10 cellular contexts compared by ENCODE assay signal in genomic region chr6:52515219-52515960, GRCh38.
DNase-seq lines count a peak whose midpoint lies in the region; ATAC-seq, FAIRE-seq and TF ChIP-seq lines count a peak whose summit lies in the region.
"Had no signal": no experiment of that assay in that cellular context is flagged by ENCODE, and none has a peak within 500 bp of the region (broad histone marks: within the 10 kb centered on the region; RNA-seq: fewer than 3 reads in every experiment).

No MANE protein-coding gene starts in this region.

- ATAC-seq in IMR-90 (ENCODE audit: low read depth) = peak; percentile 7; the same call in 1 of the 2 replicates
- no peak for ATAC-seq in GM21717 (IDR thresholded peaks at IDR 0.05; ENCODE audit: unreplicated experiment)
- ATAC-seq in GM18520 (IDR thresholded peaks at IDR 0.05; ENCODE audit: unreplicated experiment) = no peak

- peak; percentile 5 for FAIRE-seq in astrocyte (lab: Jason Lieb, UNC)

- H3K27me3 ChIP-seq in IMR-90 (ENCODE audit: control insufficient read depth, insufficient read depth, low read length) = no peaks in the 10 kb centered on the region
- no peaks in the 10 kb centered on the region for H3K27me3 ChIP-seq in astrocyte (ENCODE audit: insufficient read depth, low read length)
- no peaks in the 10 kb centered on the region for H3K27me3 ChIP-seq in suprapubic skin

- peaks cover 55% of the 10 kb centered on the region for H3K79me2 ChIP-seq in astrocyte (ENCODE audit: insufficient read depth, low read length)

- peak overlapping the region; percentile 59 for H3K14ac ChIP-seq in IMR-90 (replicated peaks; ENCODE audit: low read depth, low read length)

- in situ Hi-C loops in IMR-90 (cut with MboI; ENCODE audit: low sequenced_read_pairs) = loop anchor here (10.0 kb wide), 1 partner anchor 129 kb away; no protein-coding TSS in a partner anchor

- TF ChIP-seq POLR2A in IMR-90 (IDR thresholded peaks at IDR 0.05; ENCODE audit: low read depth, low read length) = no peak
- no peak for TF ChIP-seq POLR2A in suprapubic skin (IDR thresholded peaks at IDR 0.05)

- peaks cover 43 to 82% of the 10 kb centered on the region in 2 experiments for H3K79me1 ChIP-seq in IMR-90 (ENCODE audit: low read depth in 1 of 2, low read length in 2 of 2)

- peak overlapping the region; percentile 74 for H2AK5ac ChIP-seq in IMR-90 (ENCODE audit: low read depth, low read length)

- no peak for TF ChIP-seq RAD21 in IMR-90 (IDR thresholded peaks at IDR 0.05; ENCODE audit: low read length)

- no peaks in the 10 kb centered on the region for H3K9me3 ChIP-seq in IMR-90 (ENCODE audit: control insufficient read depth, insufficient read depth, low read length)
- no peaks in the 10 kb centered on the region for H3K9me3 ChIP-seq in astrocyte (ENCODE audit: insufficient read depth, low read depth, low read length)
- no peaks in the 10 kb centered on the region for H3K9me3 ChIP-seq in suprapubic skin

- peak overlapping the region; percentile 98 for H3K27ac Mint-ChIP-seq in astrocyte (ENCODE audit: unreplicated experiment)

- WGBS in IMR-90 (ENCODE audit: extremely low coverage in 2 of 2, insufficient read length in 1 of 2), 2 experiments = no CpG with 5 or more reads among the region's 2 CpGs
- WGBS in suprapubic skin = 25% methylated on average over 2 of the region's 2 CpGs

- H2BK15ac ChIP-seq in IMR-90 (ENCODE audit: low read depth, low read length) = peak overlapping the region; percentile 69; the same call in 2 of the 3 replicates

- peak overlapping the region; percentile 56 for H2AK9ac ChIP-seq in IMR-90 (replicated peaks; ENCODE audit: low read depth, low read length, poor library complexity)

- H3K36me3 ChIP-seq in IMR-90 (ENCODE audit: control insufficient read depth, insufficient read depth, low read length) = peaks cover 39% of the 10 kb centered on the region
- peaks cover 47% of the 10 kb centered on the region for H3K36me3 ChIP-seq in astrocyte (ENCODE audit: insufficient read depth, low read length)
- H3K36me3 ChIP-seq in suprapubic skin = peaks cover 3% of the 10 kb centered on the region

- H3K36me3 Mint-ChIP-seq in astrocyte (ENCODE audit: low read depth, unreplicated experiment) = peaks cover 32% of the 10 kb centered on the region

- H3K4me2 ChIP-seq in IMR-90 (ENCODE audit: low read depth, low read length) (no peak overlapping the region; the same call in 1 of the 2 replicates), astrocyte (ENCODE audit: low read length) (peak overlapping the region; percentile 13)

- peak overlapping the region; percentile 78 for H3K27ac ChIP-seq in IMR-90 (ENCODE audit: insufficient read depth, low read length)
- H3K27ac ChIP-seq in astrocyte (ENCODE audit: low read depth, low read length) = peak overlapping the region; percentile 65
- peak overlapping the region; percentile 83 for H3K27ac ChIP-seq in suprapubic skin

- POLR2A ChIA-PET in IMR-90 (lab: Charles Lee; ENCODE audit: unreplicated experiment) = no interaction called here

- peak overlapping the region; percentile 81 for H4K91ac ChIP-seq in IMR-90 (ENCODE audit: insufficient read depth, low read depth, low read length)

- H2BK5ac ChIP-seq in IMR-90 (ENCODE audit: low read depth, low read length, poor library complexity, severe bottlenecking) = peak overlapping the region; percentile 82

- H3K4me3 ChIP-seq in IMR-90 (ENCODE audit: insufficient read depth, low read depth, low read length) = no peak overlapping the region
- H3K4me3 ChIP-seq in astrocyte (ENCODE audit: insufficient read depth, low read depth, low read length) = no peak overlapping the region
- no peak overlapping the region for H3K4me3 ChIP-seq in suprapubic skin

- TF ChIP-seq CTCF in IMR-90 (conservative IDR thresholded peaks at IDR 0.05; ENCODE audit: low read depth, low read length) = no peak
- TF ChIP-seq CTCF in astrocyte (IDR thresholded peaks at IDR 0.05; ENCODE audit: insufficient read depth, low read depth, low read length) = no peak
- TF ChIP-seq CTCF in suprapubic skin (IDR thresholded peaks at IDR 0.05) = no peak

- intact Hi-C loops in IMR-90 (cut with micrococcal nuclease) = loop anchor here (2.0 to 5.0 kb wide), 2 partner anchors 51 to 93 kb away; partner anchors contain the start of gene EFHC1

- H3K9me3 Mint-ChIP-seq in astrocyte (ENCODE audit: unreplicated experiment) = no peaks in the 10 kb centered on the region

- BruUV-seq in IMR-90 (replicated peaks; lab: Mats Ljungman, UMichigan) = no TSS peak

- H4K5ac ChIP-seq in IMR-90 (ENCODE audit: low read depth, low read length) = peak overlapping the region; percentile 82

- H3K4me1 Mint-ChIP-seq in astrocyte (ENCODE audit: low read depth, unreplicated experiment) = peaks cover 82% of the 10 kb centered on the region

- no peak for TF ChIP-seq EP300 in suprapubic skin (IDR thresholded peaks at IDR 0.05)

- peak overlapping the region; percentile 80 for H3K18ac ChIP-seq in IMR-90 (ENCODE audit: low read depth, low read length)

- H4K20me1 ChIP-seq in IMR-90 (ENCODE audit: insufficient read depth, low read length) (no peaks in the 10 kb centered on the region), astrocyte (ENCODE audit: insufficient read depth, low read length) (no peaks in the 10 kb centered on the region)

- no peaks in the 10 kb centered on the region for H3K27me3 Mint-ChIP-seq in astrocyte (ENCODE audit: low read depth, unreplicated experiment)

- dilution Hi-C loops in IMR-90 (cut with HindIII; ENCODE audit: low sequenced_read_pairs, unreplicated experiment) = no loop called here

- H4K8ac ChIP-seq in IMR-90 (ENCODE audit: low read depth in 2 of 2, low read length in 2 of 2) = peak overlapping the region; percentile 63 to 70

- H3K9ac ChIP-seq in IMR-90 (ENCODE audit: low read depth, low read length) = peak overlapping the region; percentile 21; the same call in 1 of the 2 replicates
- peak overlapping the region; percentile 14 for H3K9ac ChIP-seq in astrocyte (ENCODE audit: low read length)

- peak overlapping the region; percentile 90 for H3K4ac ChIP-seq in IMR-90 (ENCODE audit: low read depth, low read length)

- peak overlapping the region; percentile 73 for H3K23ac ChIP-seq in IMR-90 (ENCODE audit: low read depth, low read length)

- H2AFZ ChIP-seq in IMR-90 (replicated peaks; ENCODE audit: low read length, poor library complexity) (no peak overlapping the region), astrocyte (ENCODE audit: low read depth, low read length) (no peak overlapping the region)

- H3K9me1 ChIP-seq in IMR-90 (ENCODE audit: insufficient read depth, low read length) = peaks cover 48% of the 10 kb centered on the region

- H2BK20ac ChIP-seq in IMR-90 (ENCODE audit: low read depth, low read length) = peak overlapping the region; percentile 72

- peak overlapping the region; percentile 83 for H2BK120ac ChIP-seq in IMR-90 (ENCODE audit: low read depth, low read length)

- H3K4me1 ChIP-seq in IMR-90 (ENCODE audit: control insufficient read depth, insufficient read depth, low read length) (peaks cover 54% of the 10 kb centered on the region), astrocyte (ENCODE audit: insufficient read depth, low read length) (peaks cover 71% of the 10 kb centered on the region), suprapubic skin (peaks cover 68% of the 10 kb centered on the region)

- CTCF ChIA-PET in IMR-90 (lab: Yijun Ruan, JAX) = interaction anchor here (0.9 to 1.3 kb wide), 2 partner anchors 61 to 137 kb away, joined by 3 to 5 read pairs; partner anchors contain the start of gene TRAM2

- DNase-seq in IMR-90 (peak; percentile 75), astrocyte (ENCODE audit: low read depth) (peak; percentile 39), kidney tubule cell (ENCODE audit: low spot score) (peak; percentile 13), suprapubic skin (ENCODE audit: low spot score in 2 of 2) (no peak), C1 segment of cervical spinal cord (lab: John Stamatoyannopoulos, UW) (no peak)
- DNase-seq: central memory CD4-positive, alpha-beta T cell; Kasumi-1; NCI-H524 treated with DMSO at 0.1 percent for 48 hours had no signal

- H3K56ac ChIP-seq in IMR-90 (ENCODE audit: extremely low read depth, insufficient read depth, low read length) = peak overlapping the region; percentile 65; the same call in 1 of the 2 replicates

- peak overlapping the region; percentile 55 for H3K4me3 Mint-ChIP-seq in astrocyte (ENCODE audit: unreplicated experiment)

TF ChIP-seq in IMR-90, 13 proteins besides CTCF, POLR2A, EP300 and RAD21:
- no peak for TF ChIP-seq USF2 (IDR thresholded peaks at IDR 0.05; ENCODE audit: low read depth, low read length)
- peak; percentile 87 for TF ChIP-seq CEBPB (IDR thresholded peaks at IDR 0.05; ENCODE audit: low read depth, low read length)
- no peak for TF ChIP-seq SMC3 (IDR thresholded peaks at IDR 0.05; ENCODE audit: low read depth, low read length)
- TF ChIP-seq RFX5 (IDR thresholded peaks at IDR 0.05; ENCODE audit: low read depth, low read length) = no peak
- no peak for TF ChIP-seq MAFK (IDR thresholded peaks at IDR 0.05; ENCODE audit: low read depth, low read length)
- TF ChIP-seq FOS (IDR thresholded peaks at IDR 0.05; ENCODE audit: low read depth, low read length) = no peak

Comparison
In these comparisons a context has a peak if more than half of its experiments do, and no peak if none do; other contexts are left out.
1. DNase-seq: peak in IMR-90 (single experiment), astrocyte (single experiment) and kidney tubule cell (single experiment); none in suprapubic skin (0 of 2) and C1 segment of cervical spinal cord (0 of 14).
2. Peak in every context shown above with its lines, with median percentiles within 50 percentile points of each other: H3K27ac ChIP-seq.